Comparison of ENCODE assay signal across 9 cellular contexts in genomic region chr17:67467500-67468481, GRCh38.
A peak's percentile ranks its signal among the peaks of the same experiment; 100 is the strongest.
DNase-seq lines count a peak whose midpoint lies in the region; ATAC-seq and TF ChIP-seq lines count a peak whose summit lies in the region.
"Had no signal": no experiment of that assay in that cellular context is flagged by ENCODE, and none has a peak within 500 bp of the region (broad histone marks: within the 10 kb centered on the region; RNA-seq: fewer than 3 reads in every experiment).

No MANE protein-coding gene starts in this region.

- peaks cover 5% of the 10 kb centered on the region for H3K9me3 Mint-ChIP-seq in stimulated activated naive CD8-positive, alpha-beta T cell treated with anti-CD3 and anti-CD28 coated beads, Interleukin-15, Interleukin-2, amounts not matched to agents 100 ng/mL and 50 ng/mL, for 24 hours
- no peaks in the 10 kb centered on the region for H3K9me3 Mint-ChIP-seq in activated T-helper 17 cell treated with anti-CD3 and anti-CD28 coated beads, Interleukin-2, amount 50 U/mL, for 72 hours

- peaks cover 16% of the 10 kb centered on the region for H3K36me3 Mint-ChIP-seq in stimulated activated naive CD8-positive, alpha-beta T cell treated with anti-CD3 and anti-CD28 coated beads, Interleukin-15, Interleukin-2, amounts not matched to agents 100 ng/mL and 50 ng/mL, for 24 hours (ENCODE audit: low read depth)
- no peaks in the 10 kb centered on the region for H3K36me3 Mint-ChIP-seq in activated T-helper 17 cell treated with anti-CD3 and anti-CD28 coated beads, Interleukin-2, amount 50 U/mL, for 72 hours (ENCODE audit: low read depth)

- H3K27me3 Mint-ChIP-seq in stimulated activated naive CD8-positive, alpha-beta T cell treated with anti-CD3 and anti-CD28 coated beads, Interleukin-15, Interleukin-2, amounts not matched to agents 100 ng/mL and 50 ng/mL, for 24 hours = no peaks in the 10 kb centered on the region
- no peaks in the 10 kb centered on the region for H3K27me3 Mint-ChIP-seq in activated T-helper 17 cell treated with anti-CD3 and anti-CD28 coated beads, Interleukin-2, amount 50 U/mL, for 72 hours
- H3K27me3 Mint-ChIP-seq: memory B cell had no signal

- no peak for TF ChIP-seq CTCF in omental fat pad (IDR thresholded peaks at IDR 0.05)

- H3K27ac Mint-ChIP-seq in stimulated activated naive CD8-positive, alpha-beta T cell treated with anti-CD3 and anti-CD28 coated beads, Interleukin-15, Interleukin-2, amounts not matched to agents 100 ng/mL and 50 ng/mL, for 24 hours = peak overlapping the region; percentile 71
- H3K27ac Mint-ChIP-seq in activated T-helper 17 cell treated with anti-CD3 and anti-CD28 coated beads, Interleukin-2, amount 50 U/mL, for 72 hours = peak overlapping the region; percentile 2
- H3K27ac Mint-ChIP-seq: memory B cell had no signal

- peaks cover 78% of the 10 kb centered on the region for H3K4me1 Mint-ChIP-seq in stimulated activated naive CD8-positive, alpha-beta T cell treated with anti-CD3 and anti-CD28 coated beads, Interleukin-15, Interleukin-2, amounts not matched to agents 100 ng/mL and 50 ng/mL, for 24 hours (ENCODE audit: low read depth)
- peaks cover 40% of the 10 kb centered on the region for H3K4me1 Mint-ChIP-seq in activated T-helper 17 cell treated with anti-CD3 and anti-CD28 coated beads, Interleukin-2, amount 50 U/mL, for 72 hours

- no peak for DNase-seq in stimulated activated naive CD8-positive, alpha-beta T cell treated with anti-CD3 and anti-CD28 coated beads, Interleukin-15, Interleukin-2, amounts not matched to agents 100 U/mL and 50 U/mL, for 24 hours
- DNase-seq in MV-4-11 (lab: John Stamatoyannopoulos, UW) (peak; percentile 21), omental fat pad (ENCODE audit: low spot score) (no peak), SKM-1 (lab: John Stamatoyannopoulos, UW; ENCODE audit: unreplicated experiment) (no peak), HPDE6-E6E7 (ENCODE audit: extremely low spot score) (no peak), NCI-H1092 (lab: John Stamatoyannopoulos, UW) (no peak)

- ATAC-seq in stimulated activated naive CD8-positive, alpha-beta T cell treated with anti-CD3 and anti-CD28 coated beads, Interleukin-15, Interleukin-2, amounts not matched to agents 100 U/mL and 50 U/mL, for 24 hours = no peak
- peak; percentile 21 for ATAC-seq in activated T-helper 17 cell treated with anti-CD3 and anti-CD28 coated beads, Interleukin-2, amount 50 U/mL, for 72 hours (replicated peaks)
- no peak for ATAC-seq in omental fat pad (ENCODE audit: low FRiP score)

- peak overlapping the region; percentile 45 for H3K4me3 Mint-ChIP-seq in stimulated activated naive CD8-positive, alpha-beta T cell treated with anti-CD3 and anti-CD28 coated beads, Interleukin-15, Interleukin-2, amounts not matched to agents 100 ng/mL and 50 ng/mL, for 24 hours
- H3K4me3 Mint-ChIP-seq in activated T-helper 17 cell treated with anti-CD3 and anti-CD28 coated beads, Interleukin-2, amount 50 U/mL, for 72 hours = peak overlapping the region; percentile 12
- H3K4me3 Mint-ChIP-seq: memory B cell had no signal
